In genomic region chr17:57366558-57367351, GRCh38 we compare ENCODE assay signal across 16 cellular contexts.
DNase-seq lines count a peak whose midpoint lies in the region; ATAC-seq and TF ChIP-seq lines count a peak whose summit lies in the region.
"Had no signal": no experiment of that assay in that cellular context is flagged by ENCODE, and none has a peak within 500 bp of the region (broad histone marks: within the 10 kb centered on the region; RNA-seq: fewer than 3 reads in every experiment).

No MANE protein-coding gene starts in this region.

- peaks cover 14% of the 10 kb centered on the region; the same call in 1 of the 2 replicates for H4K20me1 ChIP-seq in DOHH2 (ENCODE audit: control insufficient read depth, insufficient read depth, low read depth, low read length)

- H3K4me1 Mint-ChIP-seq in nephron: peaks cover 40% of the 10 kb centered on the region
- H3K4me1 Mint-ChIP-seq in activated CD4-positive, alpha-beta T cell treated with anti-CD3 and anti-CD28 coated beads for 36 hours: peaks cover 21% of the 10 kb centered on the region

- no peaks in the 10 kb centered on the region for H3K9me2 ChIP-seq in DOHH2 (replicated peaks; ENCODE audit: control insufficient read depth, low read length)

- H3K4me3 ChIP-seq in DOHH2 (ENCODE audit: low read length) (peak overlapping the region; percentile 57), dorsolateral prefrontal cortex (peak overlapping the region in 2 of 59 donors; percentile 15 to 18), MG63 (no peak overlapping the region)
- H3K4me3 ChIP-seq: SJSA1 had no signal

- H3K36me3 Mint-ChIP-seq in nephron (ENCODE audit: low read depth): peaks cover 4% of the 10 kb centered on the region
- no peaks in the 10 kb centered on the region for H3K36me3 Mint-ChIP-seq in activated CD4-positive, alpha-beta T cell treated with anti-CD3 and anti-CD28 coated beads for 36 hours (ENCODE audit: low read depth)

- H3K79me2 ChIP-seq in DOHH2 (ENCODE audit: control insufficient read depth, low read length): peaks cover 93% of the 10 kb centered on the region

- H3K27ac ChIP-seq in DOHH2 (ENCODE audit: low read depth, low read length) (peak overlapping the region; percentile 42), dorsolateral prefrontal cortex (peak overlapping the region in 41 of 59 donors; percentile 6 to 71 (median 49))
- H3K27ac ChIP-seq: epithelial cell of prostate, HL-60, SJSA1 had no signal

- H3K27me3 ChIP-seq in DOHH2 (ENCODE audit: control insufficient read depth, low read length): no peaks in the 10 kb centered on the region
- no peaks in the 10 kb centered on the region for H3K27me3 ChIP-seq in dorsolateral prefrontal cortex
- H3K27me3 ChIP-seq in MG63: no peaks in the 10 kb centered on the region
- H3K27me3 ChIP-seq: SJSA1 had no signal

- no peaks in the 10 kb centered on the region for H3K9me3 Mint-ChIP-seq in nephron
- H3K9me3 Mint-ChIP-seq in activated CD4-positive, alpha-beta T cell treated with anti-CD3 and anti-CD28 coated beads for 36 hours (ENCODE audit: low read depth): no peaks in the 10 kb centered on the region
- H3K9me3 Mint-ChIP-seq: activated CD4-positive, alpha-beta memory T cell treated with anti-CD3 and anti-CD28 coated beads for 36 hours had no signal

- TF ChIP-seq CTCF in DOHH2 (IDR thresholded peaks at IDR 0.05; ENCODE audit: low read depth, low read length, poor library complexity, severe bottlenecking) (no peak), dorsolateral prefrontal cortex (IDR thresholded peaks at IDR 0.05 in 54 of 56, conservative IDR thresholded peaks at IDR 0.05 in 2 of 56; ENCODE audit: low read depth in 1 of 56, partially characterized antibody in 56 of 56) (no peak), nephron (IDR thresholded peaks at IDR 0.05; ENCODE audit: unreplicated experiment in 3 of 3) (no peak)

- H3K9me3 ChIP-seq in DOHH2 (ENCODE audit: control insufficient read depth, insufficient read depth, low read length) (no peaks in the 10 kb centered on the region), MG63 (no peaks in the 10 kb centered on the region)
- H3K9me3 ChIP-seq: SJSA1 had no signal

- H3K4me3 Mint-ChIP-seq in nephron: peak overlapping the region in 2 of 3 experiments; percentile 7 to 24
- H3K4me3 Mint-ChIP-seq in activated CD4-positive, alpha-beta T cell treated with anti-CD3 and anti-CD28 coated beads for 36 hours: no peak overlapping the region
- H3K4me3 Mint-ChIP-seq: activated CD4-positive, alpha-beta memory T cell treated with anti-CD3 and anti-CD28 coated beads for 36 hours had no signal

- H3K4me2 ChIP-seq in DOHH2 (ENCODE audit: low read length): peak overlapping the region; percentile 67

- CTCF ChIA-PET in activated CD4-positive, alpha-beta T cell treated with anti-CD3 and anti-CD28 coated beads for 36 hours (lab: Charles Lee): interaction anchor here (0.6 to 1.3 kb wide), 5 partner anchors 10 to 1093 kb away, joined by 3 read pairs; no protein-coding TSS in a partner anchor

- H3K36me3 ChIP-seq in DOHH2 (ENCODE audit: control insufficient read depth, low read length) (peaks cover 21% of the 10 kb centered on the region), MG63 (no peaks in the 10 kb centered on the region)
- H3K36me3 ChIP-seq: SJSA1 had no signal

- intact Hi-C loops in dorsolateral prefrontal cortex (cut with DNase I): no loop called here
- intact Hi-C loops in left colon (cut with DNase I, micrococcal nuclease): no loop called here
- intact Hi-C loops in activated CD4-positive, alpha-beta T cell treated with anti-CD3 and anti-CD28 coated beads for 36 hours (cut with DNase I, micrococcal nuclease): no loop called here

- H3K27me3 Mint-ChIP-seq in nephron (ENCODE audit: low read depth): peaks cover 5% of the 10 kb centered on the region
- H3K27me3 Mint-ChIP-seq in activated CD4-positive, alpha-beta T cell treated with anti-CD3 and anti-CD28 coated beads for 36 hours: no peaks in the 10 kb centered on the region
- H3K27me3 Mint-ChIP-seq: activated CD4-positive, alpha-beta memory T cell treated with anti-CD3 and anti-CD28 coated beads for 36 hours had no signal

- H3K4me1 ChIP-seq in DOHH2 (ENCODE audit: control insufficient read depth, low read length): peaks cover 56% of the 10 kb centered on the region

- DNase-seq in NCI-H2081 (lab: John Stamatoyannopoulos, UW) (peak; percentile 54 to 84), dorsolateral prefrontal cortex (peak in 1 of 10 donors; percentile 41), left colon (no peak), MG63 (no peak)
- DNase-seq in activated CD4-positive, alpha-beta T cell treated with anti-CD3 and anti-CD28 coated beads for 36 hours: no peak
- DNase-seq: activated CD4-positive, alpha-beta memory T cell treated with anti-CD3 and anti-CD28 coated beads for 36 hours; amniotic stem cell; Calu3; NCI-H187 treated with DMSO at 0.1 percent for 48 hours; stimulated activated CD8-positive, alpha-beta memory T cell treated with anti-CD3 and anti-CD28 coated beads, Interleukin-4, amount 100 ng/mL, for 48 hours had no signal

- H3K27ac Mint-ChIP-seq in nephron: peak overlapping the region; percentile 70 to 94 (median 84)
- H3K27ac Mint-ChIP-seq in activated CD4-positive, alpha-beta T cell treated with anti-CD3 and anti-CD28 coated beads for 36 hours: no peak overlapping the region
- H3K27ac Mint-ChIP-seq: activated CD4-positive, alpha-beta memory T cell treated with anti-CD3 and anti-CD28 coated beads for 36 hours had no signal

- ATAC-seq in left colon (no peak), GM21447 (IDR thresholded peaks at IDR 0.05; ENCODE audit: unreplicated experiment) (no peak)
- no peak for ATAC-seq in activated CD4-positive, alpha-beta T cell treated with anti-CD3 and anti-CD28 coated beads for 36 hours

- H3F3A ChIP-seq in DOHH2 (ENCODE audit: control insufficient read depth, insufficient read depth): no peaks in the 10 kb centered on the region

- POLR2A ChIA-PET in activated CD4-positive, alpha-beta T cell treated with anti-CD3 and anti-CD28 coated beads for 36 hours (lab: Charles Lee): no interaction called here

Comparison
In these comparisons a context has a peak if more than half of its experiments do, and no peak if none do; other contexts are left out.
1. DNase-seq: peak in NCI-H2081 (2 of 2); none in left colon (0 of 2), MG63 (single experiment) and activated CD4-positive, alpha-beta T cell treated with anti-CD3 and anti-CD28 coated beads for 36 hours (single experiment).